ENCODE assay signal across 22 cellular contexts in the genomic region with DNA sequence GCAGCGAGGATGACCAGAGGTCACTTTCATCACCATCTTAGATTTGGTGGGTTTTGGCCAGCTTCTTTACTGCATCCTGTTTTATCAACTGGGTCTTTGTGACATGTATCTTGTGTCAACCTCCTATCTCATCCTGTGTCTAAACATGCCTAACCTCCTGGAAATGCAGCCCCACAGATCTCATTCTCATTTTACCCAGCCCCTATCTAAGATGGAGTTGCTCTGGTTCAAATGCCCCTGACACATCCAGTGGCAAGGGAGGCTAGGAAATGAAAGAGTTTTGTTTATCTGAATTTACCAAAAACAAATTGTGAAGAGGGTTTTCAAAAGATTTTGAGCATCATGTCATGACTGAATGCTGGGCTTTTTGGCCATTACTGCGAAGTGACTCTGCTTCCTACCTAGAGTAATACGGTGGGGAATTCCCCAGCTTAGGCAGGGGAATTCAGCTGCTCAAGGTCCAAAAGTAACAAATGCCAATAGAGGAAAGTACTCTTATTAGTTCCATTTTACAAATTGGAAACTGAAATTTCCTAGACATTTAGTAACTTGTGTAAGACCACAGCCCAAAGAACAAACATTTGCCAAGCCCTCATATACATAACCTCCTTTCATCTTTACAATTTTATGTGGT. TPM values are rescaled to one million over a fixed set of nuclear protein-coding genes. Genes with fewer than 3 reads are reported as not detected.
A peak's percentile ranks its signal among the peaks of the same experiment; 100 is the strongest.
DNase-seq lines count a peak whose midpoint lies in the region; ATAC-seq and TF ChIP-seq lines count a peak whose summit lies in the region.
"Had no signal": no experiment of that assay in that cellular context is flagged by ENCODE, and none has a peak within 500 bp of the region (broad histone marks: within the 10 kb centered on the region; RNA-seq: fewer than 3 reads in every experiment).

No MANE protein-coding gene starts in this region.

- H3K4me3 ChIP-seq in GM12865 (ENCODE audit: low read depth, low read length), result no peak overlapping the region
- H3K4me3 ChIP-seq: K562, PC-9 had no signal

- DNase-seq in GM12865 (ENCODE audit: low read depth) (peak; percentile 37), NCI-H446 (lab: John Stamatoyannopoulos, UW) (no peak), NCI-H2171 treated with DMSO at 0.1 percent for 48 hours (lab: John Stamatoyannopoulos, UW) (no peak), NCI-H187 (lab: John Stamatoyannopoulos, UW) (no peak)
- DNase-seq: AML-193, Caco-2, DMS153, EL, HFFc6, NCI-H1930, NCI-H2171, NCI-H510A treated with DMSO at 0.1 percent for 48 hours, NCI-H82, PC-9, SW 1271 had no signal

- ATAC-seq in GM18520 (IDR thresholded peaks at IDR 0.05; ENCODE audit: unreplicated experiment) (peak; percentile 44), GM21786 (IDR thresholded peaks at IDR 0.05; ENCODE audit: unreplicated experiment) (peak; percentile 74), HG03196 (IDR thresholded peaks at IDR 0.05; ENCODE audit: unreplicated experiment) (no peak)
- ATAC-seq in activated T-helper 17 cell treated with anti-CD3 and anti-CD28 coated beads, Interleukin-2, amount 50 U/mL, for 72 hours (replicated peaks), result peak; percentile 44
- ATAC-seq: K562 had no signal

- H3K9me3 Mint-ChIP-seq in activated T-helper 17 cell treated with anti-CD3 and anti-CD28 coated beads, Interleukin-2, amount 50 U/mL, for 72 hours, result no peaks in the 10 kb centered on the region
- H3K9me3 Mint-ChIP-seq: CD14-positive monocyte, HFFc6 had no signal

- no peaks in the 10 kb centered on the region for H3K36me3 Mint-ChIP-seq in activated T-helper 17 cell treated with anti-CD3 and anti-CD28 coated beads, Interleukin-2, amount 50 U/mL, for 72 hours (ENCODE audit: low read depth)
- H3K36me3 Mint-ChIP-seq: CD14-positive monocyte had no signal

- H3K4me3 Mint-ChIP-seq in activated T-helper 17 cell treated with anti-CD3 and anti-CD28 coated beads, Interleukin-2, amount 50 U/mL, for 72 hours, result no peak overlapping the region
- H3K4me3 Mint-ChIP-seq: CD14-positive monocyte, HFFc6 had no signal

- no peak overlapping the region for H3K27ac Mint-ChIP-seq in activated T-helper 17 cell treated with anti-CD3 and anti-CD28 coated beads, Interleukin-2, amount 50 U/mL, for 72 hours
- H3K27ac Mint-ChIP-seq: HFFc6 had no signal

- H3K4me1 Mint-ChIP-seq in activated T-helper 17 cell treated with anti-CD3 and anti-CD28 coated beads, Interleukin-2, amount 50 U/mL, for 72 hours, result no peaks in the 10 kb centered on the region
- H3K4me1 Mint-ChIP-seq: CD14-positive monocyte had no signal

- TF ChIP-seq CTCF in GM12865 (IDR thresholded peaks at IDR 0.05; ENCODE audit: insufficient read depth, low read depth, low read length, missing control alignments), result no peak

- peaks cover 33% of the 10 kb centered on the region for H3K27me3 Mint-ChIP-seq in activated T-helper 17 cell treated with anti-CD3 and anti-CD28 coated beads, Interleukin-2, amount 50 U/mL, for 72 hours

RNA-seq across cellular contexts. Expression of a gene that starts 6.0 kb away (rescaled TPM):
- not detected for total RNA-seq in activated T-helper 17 cell treated with anti-CD3 and anti-CD28 coated beads, Interleukin-2, amount 50 U/mL, for 72 hours
- total RNA-seq: Caco-2; HFFc6; K562; PC-9; T-helper 2 cell treated with Interferon-gamma antibody and Interleukin-4, amounts not matched to agents 100 ng/mL and 5 ng/mL, for 36 hours had no signal
